9 cellular contexts compared by ENCODE assay signal in the genomic region with DNA sequence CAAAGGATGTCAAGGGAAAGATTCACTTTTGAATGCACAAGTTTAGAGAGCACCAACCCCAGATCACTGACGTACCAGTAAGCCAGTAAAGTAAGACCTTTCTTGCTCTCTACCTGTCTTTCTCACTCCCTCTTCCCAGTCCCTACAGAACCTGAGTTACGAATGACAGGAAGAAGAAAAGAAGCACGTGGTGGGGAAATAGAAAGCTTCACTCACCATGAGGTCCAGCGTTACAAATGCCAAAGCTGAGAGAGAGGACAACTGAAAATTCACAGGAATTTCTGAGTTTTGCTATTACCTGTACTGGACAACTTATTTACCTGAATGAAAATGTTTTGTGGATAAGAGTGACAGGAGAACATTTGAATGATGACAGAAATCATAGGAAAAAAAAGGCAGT.
"Had no signal": no experiment of that assay in that cellular context is flagged by ENCODE, and none has a peak within 500 bp of the region (broad histone marks: within the 10 kb centered on the region; RNA-seq: fewer than 3 reads in every experiment).

No MANE protein-coding gene starts in this region.

- H3K27ac Mint-ChIP-seq: H9, HFFc6 had no signal

- H3K4me3 Mint-ChIP-seq: H9, HFFc6 had no signal

- H3K9me3 ChIP-seq: HAP-1 had no signal

- DNase-seq: GM23248, GOT3, H7, H9, HCEC 1CT, HFFc6 had no signal

- H3K27ac ChIP-seq: GM23248 had no signal

- H3K4me3 ChIP-seq: GM23248, HAP-1 had no signal

- FAIRE-seq: H54 had no signal

- ATAC-seq: HCT116 had no signal

- H3K9me3 Mint-ChIP-seq: H9, HFFc6 had no signal

- H3K36me3 ChIP-seq: HAP-1 had no signal

- H2AFZ ChIP-seq: GM23248 had no signal

- H3K9ac ChIP-seq: GM23248 had no signal
